In the genomic region with DNA sequence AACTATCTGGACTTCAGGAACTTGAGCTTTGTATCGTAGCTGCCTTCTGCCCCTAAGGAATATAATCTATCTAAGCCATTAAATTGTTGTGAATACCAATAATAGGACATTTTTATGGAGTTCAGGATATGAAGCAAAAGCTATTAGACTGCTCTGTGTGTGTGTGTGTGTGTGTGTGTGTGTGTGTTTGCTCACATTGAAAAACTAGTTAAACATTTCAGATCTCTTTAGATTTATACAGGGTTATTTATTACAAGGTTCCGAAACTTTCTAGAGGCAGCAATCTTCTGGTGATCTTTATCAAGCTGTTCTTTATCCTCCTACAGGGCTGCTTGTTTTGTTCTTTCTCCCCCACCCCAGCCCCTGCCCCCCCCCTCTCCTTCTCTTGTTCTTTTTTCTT, we compare ENCODE assay signal across 26 cellular contexts.
A peak's percentile ranks its signal among the peaks of the same experiment; 100 is the strongest.
DNase-seq lines count a peak whose midpoint lies in the region; ATAC-seq, FAIRE-seq and TF ChIP-seq lines count a peak whose summit lies in the region.
"Had no signal": no experiment of that assay in that cellular context is flagged by ENCODE, and none has a peak within 500 bp of the region (broad histone marks: within the 10 kb centered on the region; RNA-seq: fewer than 3 reads in every experiment).

No MANE protein-coding gene starts in this region.

- WGBS in pancreas, 2 donors = 32 to 38% methylated on average over 2 of the region's 2 CpGs

- intact Hi-C loops in pancreas (cut with DNase I) = no loop called here

- ATAC-seq in left lobe of liver (peak; percentile 78), pancreas (peak; percentile 42 to 63 (median 62)), HG02973 (IDR thresholded peaks at IDR 0.05; ENCODE audit: unreplicated experiment) (no peak)
- ATAC-seq: PC-3, SK-N-SH treated with all-trans-retinoic acid at 6 μM for 48 hours had no signal

- H3K27ac ChIP-seq in SK-N-MC (peak overlapping the region; percentile 34), pancreas (no peak overlapping the region)
- H3K27ac ChIP-seq: BLaER1, GM23248, HL-60 had no signal

- no peak overlapping the region for H3K9ac ChIP-seq in SK-N-MC (ENCODE audit: insufficient read length)
- H3K9ac ChIP-seq: BLaER1, GM23248 had no signal

- no peaks in the 10 kb centered on the region for H3K36me3 Mint-ChIP-seq in chondrocyte (ENCODE audit: low read depth)
- H3K36me3 Mint-ChIP-seq: CD4-positive, CD25-positive, alpha-beta regulatory T cell had no signal

- TF ChIP-seq CTCF in pancreas (IDR thresholded peaks at IDR 0.05) = no peak
- TF ChIP-seq CTCF in chondrocyte (IDR thresholded peaks at IDR 0.05) = no peak

- H3K4me1 Mint-ChIP-seq in chondrocyte (ENCODE audit: low read depth) = peaks cover 25% of the 10 kb centered on the region

- no peak overlapping the region for H3K4me3 Mint-ChIP-seq in chondrocyte (ENCODE audit: unreplicated experiment)
- H3K4me3 Mint-ChIP-seq: CD4-positive, CD25-positive, alpha-beta regulatory T cell; H9 had no signal

- H3K4me3 ChIP-seq in SK-N-MC (peak overlapping the region; percentile 14), pancreas (no peak overlapping the region)
- H3K4me3 ChIP-seq: BLaER1, GM23248 had no signal

- DNase-seq in SK-N-MC (ENCODE audit: low read depth, low spot score) = no peak
- DNase-seq in left lobe of liver (ENCODE audit: low spot score) = no peak
- DNase-seq in pancreas = peak in 2 of 6 donors; percentile 23 to 48
- no peak for DNase-seq in chondrocyte (ENCODE audit: low spot score)
- no peak for DNase-seq in central memory CD4-positive, alpha-beta T cell
- DNase-seq in NCI-H2196 treated with DMSO at 0.1 percent for 48 hours (lab: John Stamatoyannopoulos, UW; ENCODE audit: unreplicated experiment) = no peak
- DNase-seq: CD4-positive, CD25-positive, alpha-beta regulatory T cell; DMS53; GM23248; H9; NCI-H1048; NCI-H1417; NCI-H1694 treated with DMSO at 0.1 percent for 48 hours; NCI-H2081; NCI-H345; NCI-H510A treated with DMSO at 0.1 percent for 48 hours; NCI-H748 treated with DMSO at 0.1 percent for 48 hours; NK-92 treated with Interleukin-12 subunit alpha and Interleukin-12 subunit beta, amount 100 ng/mL, for 24 hours; PC-3 had no signal

- no peaks in the 10 kb centered on the region for H3K36me3 ChIP-seq in SK-N-MC (ENCODE audit: insufficient read depth, low read length)
- H3K36me3 ChIP-seq in pancreas = no peaks in the 10 kb centered on the region
- H3K36me3 ChIP-seq: BLaER1 had no signal

- no peaks in the 10 kb centered on the region for H3K9me3 Mint-ChIP-seq in chondrocyte (ENCODE audit: low read depth)

- no peaks in the 10 kb centered on the region for H3K9me3 ChIP-seq in SK-N-MC (ENCODE audit: low read depth, low read length)
- H3K9me3 ChIP-seq in pancreas = no peaks in the 10 kb centered on the region

- H3K4me1 ChIP-seq in pancreas = peaks cover 0 to 12% (median 7%) of the 10 kb centered on the region in 3 donors
- H3K4me1 ChIP-seq: BLaER1 had no signal

- FAIRE-seq in endometrium (lab: Jason Lieb, UNC) (peak; percentile 88), pancreas (lab: Jason Lieb, UNC) (no peak)
- FAIRE-seq: D721Med, GM18507 had no signal

- no peak overlapping the region for H3K27ac Mint-ChIP-seq in chondrocyte (ENCODE audit: unreplicated experiment)
- H3K27ac Mint-ChIP-seq: CD4-positive, CD25-positive, alpha-beta regulatory T cell; H9 had no signal

- H3K27me3 ChIP-seq in pancreas = no peaks in the 10 kb centered on the region
- H3K27me3 ChIP-seq: BLaER1 had no signal

- H3K27me3 Mint-ChIP-seq in chondrocyte (ENCODE audit: low read depth) = peaks cover 8% of the 10 kb centered on the region
